13 cellular contexts compared by ENCODE assay signal in the genomic region with DNA sequence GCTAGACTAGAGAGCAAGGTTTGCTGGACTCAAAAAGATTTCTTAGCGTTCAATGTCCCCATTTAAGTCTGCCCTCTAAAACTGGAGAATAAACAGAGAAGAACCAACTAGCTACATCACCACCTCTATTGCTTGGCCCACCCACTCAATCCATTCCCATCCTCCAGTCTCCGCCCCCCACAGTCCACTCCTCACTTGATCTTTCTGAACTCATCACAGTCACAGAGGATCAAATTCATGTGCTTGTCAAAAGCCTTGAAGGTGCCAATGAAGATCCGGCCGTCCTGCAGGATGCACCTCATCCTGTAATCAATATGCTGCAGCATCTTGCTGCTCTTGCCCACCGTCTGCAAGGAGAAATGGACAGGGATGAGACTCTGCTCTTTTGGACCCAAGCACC. TPM values are rescaled to one million over a fixed set of nuclear protein-coding genes. Genes with fewer than 3 reads are reported as not detected.
DNase-seq lines count a peak whose midpoint lies in the region; ATAC-seq, FAIRE-seq and TF ChIP-seq lines count a peak whose summit lies in the region.
"Had no signal": no experiment of that assay in that cellular context is flagged by ENCODE, and none has a peak within 500 bp of the region (broad histone marks: within the 10 kb centered on the region; RNA-seq: fewer than 3 reads in every experiment).

No MANE protein-coding gene starts in this region.

- TF ChIP-seq RAD21 in A549 (conservative IDR thresholded peaks at IDR 0.05 in 1 of 2, IDR thresholded peaks at IDR 0.05 in 1 of 2): no peak

- no peak for FAIRE-seq in A549 (lab: Jason Lieb, UNC)
- FAIRE-seq: endometrium had no signal

- no peaks in the 10 kb centered on the region for H3K9me3 Mint-ChIP-seq in CD8-positive, alpha-beta T cell
- H3K9me3 Mint-ChIP-seq in activated CD4-positive, alpha-beta memory T cell treated with anti-CD3 and anti-CD28 coated beads for 36 hours: no peaks in the 10 kb centered on the region

- no peak for TF ChIP-seq CTCF in A549 (IDR thresholded peaks at IDR 0.05)
- no peak for TF ChIP-seq CTCF in CD8-positive, alpha-beta T cell (IDR thresholded peaks at IDR 0.05)
- no peak for TF ChIP-seq CTCF in gastrocnemius medialis (IDR thresholded peaks at IDR 0.05 in 4 of 5, conservative IDR thresholded peaks at IDR 0.05 in 1 of 5)
- no peak for TF ChIP-seq CTCF in dorsolateral prefrontal cortex (IDR thresholded peaks at IDR 0.05 in 54 of 56, conservative IDR thresholded peaks at IDR 0.05 in 2 of 56; ENCODE audit: low read depth in 1 of 56, partially characterized antibody in 56 of 56)

- H3K4me3 ChIP-seq in A549: no peak overlapping the region
- no peak overlapping the region for H3K4me3 ChIP-seq in CD8-positive, alpha-beta T cell (ENCODE audit: low read depth, low read length)
- peak overlapping the region; percentile 0; the same call in 1 of the 2 replicates for H3K4me3 ChIP-seq in iPS-20b (ENCODE audit: low read length)
- H3K4me3 ChIP-seq in gastrocnemius medialis: no peak overlapping the region
- no peak overlapping the region for H3K4me3 ChIP-seq in dorsolateral prefrontal cortex
- H3K4me3 ChIP-seq: ovary had no signal

- intact Hi-C loops in CD8-positive, alpha-beta T cell (cut with DNase I, micrococcal nuclease): no loop called here
- intact Hi-C loops in activated CD4-positive, alpha-beta memory T cell treated with anti-CD3 and anti-CD28 coated beads for 36 hours (cut with micrococcal nuclease): no loop called here
- intact Hi-C loops in gastrocnemius medialis (cut with DNase I; ENCODE audit: low total_unique reads) (no loop called here), dorsolateral prefrontal cortex (cut with DNase I) (no loop called here)

- 96% methylated on average over 5 of the region's 5 CpGs for WGBS in A549 (ENCODE audit: missing lambda C conversion rate)

- H3K27ac ChIP-seq in A549: no peak overlapping the region
- no peak overlapping the region for H3K27ac ChIP-seq in CD8-positive, alpha-beta T cell (ENCODE audit: low read depth, low read length)
- H3K27ac ChIP-seq in iPS-20b (ENCODE audit: low read length): no peak overlapping the region
- H3K27ac ChIP-seq in gastrocnemius medialis: no peak overlapping the region
- no peak overlapping the region for H3K27ac ChIP-seq in dorsolateral prefrontal cortex
- H3K27ac ChIP-seq in caudate nucleus (ENCODE audit: low read depth, low read length): no peak overlapping the region
- H3K27ac ChIP-seq: ovary had no signal

- TF ChIP-seq EP300 in A549 (IDR thresholded peaks at IDR 0.05): no peak

- CTCF ChIA-PET in A549 (lab: Yijun Ruan, JAX): interaction anchor here (1.2 to 6.8 kb wide), 6 partner anchors 11 to 260 kb away, joined by 3 to 52 read pairs (median 6); no protein-coding TSS in a partner anchor
- CTCF ChIA-PET in CD8-positive, alpha-beta T cell (lab: Charles Lee): interaction anchor here (0.7 to 1.4 kb wide), 3 partner anchors 11 to 57 kb away, joined by 3 to 4 read pairs (median 3); no protein-coding TSS in a partner anchor
- CTCF ChIA-PET in activated CD4-positive, alpha-beta memory T cell treated with anti-CD3 and anti-CD28 coated beads for 36 hours (lab: Charles Lee): interaction anchor here (0.6 to 5.7 kb wide), 4 partner anchors 10 to 54 kb away, joined by 3 to 36 read pairs (median 21); no protein-coding TSS in a partner anchor

- H3K4me2 ChIP-seq in A549: peak overlapping the region; percentile 71

- no peaks in the 10 kb centered on the region for H3K27me3 ChIP-seq in CD8-positive, alpha-beta T cell (ENCODE audit: insufficient read depth, low read length)
- H3K27me3 ChIP-seq in iPS-20b (ENCODE audit: insufficient read depth, low read length) (no peaks in the 10 kb centered on the region), gastrocnemius medialis (no peaks in the 10 kb centered on the region), dorsolateral prefrontal cortex (no peaks in the 10 kb centered on the region)
- H3K27me3 ChIP-seq: ovary had no signal

- peak overlapping the region; percentile 15 for H3K27ac Mint-ChIP-seq in CD8-positive, alpha-beta T cell
- peak overlapping the region; percentile 100 for H3K27ac Mint-ChIP-seq in activated CD4-positive, alpha-beta memory T cell treated with anti-CD3 and anti-CD28 coated beads for 36 hours

- DNase-seq in A549 (ENCODE audit: low read depth in 1 of 2, low spot score in 1 of 2): no peak
- DNase-seq in CD8-positive, alpha-beta T cell: no peak
- DNase-seq in activated CD4-positive, alpha-beta memory T cell treated with anti-CD3 and anti-CD28 coated beads for 36 hours: no peak
- DNase-seq in gastrocnemius medialis: no peak
- no peak for DNase-seq in dorsolateral prefrontal cortex
- DNase-seq in caudate nucleus (lab: John Stamatoyannopoulos, UW): no peak
- DNase-seq: EL, NCI-H1930, NCI-H526, ovary had no signal

- H3K4me3 Mint-ChIP-seq in CD8-positive, alpha-beta T cell: no peak overlapping the region
- H3K4me3 Mint-ChIP-seq in activated CD4-positive, alpha-beta memory T cell treated with anti-CD3 and anti-CD28 coated beads for 36 hours: peak overlapping the region; percentile 100

- no peak overlapping the region for H3K9ac ChIP-seq in iPS-20b (ENCODE audit: low read depth, low read length)

- H3K36me3 ChIP-seq in CD8-positive, alpha-beta T cell (ENCODE audit: insufficient read depth, low read length): peaks cover 51% of the 10 kb centered on the region
- H3K36me3 ChIP-seq in iPS-20b (ENCODE audit: insufficient read depth, low read depth, low read length) (peaks cover 74% of the 10 kb centered on the region), gastrocnemius medialis (peaks cover 4 to 53% of the 10 kb centered on the region in 2 donors)
- H3K36me3 ChIP-seq: ovary had no signal

- H3K36me3 Mint-ChIP-seq in CD8-positive, alpha-beta T cell: peaks cover 75% of the 10 kb centered on the region
- H3K36me3 Mint-ChIP-seq in activated CD4-positive, alpha-beta memory T cell treated with anti-CD3 and anti-CD28 coated beads for 36 hours: peaks cover 79% of the 10 kb centered on the region

- peaks cover 25% of the 10 kb centered on the region for H3K4me1 ChIP-seq in A549
- H3K4me1 ChIP-seq in CD8-positive, alpha-beta T cell (ENCODE audit: insufficient read depth, low read length): peaks cover 21% of the 10 kb centered on the region
- 0 out of 2 replicates have a peak, but pooled peaks cover 8% of the 10 kb centered on the region for H3K4me1 ChIP-seq in iPS-20b (ENCODE audit: insufficient read depth, low read length)
- peaks cover 12 to 15% of the 10 kb centered on the region in 2 donors for H3K4me1 ChIP-seq in gastrocnemius medialis

- ATAC-seq in A549 (no peak), gastrocnemius medialis (no peak), esophagus mucosa (no peak)
- no peak for ATAC-seq in CD8-positive, alpha-beta T cell

- H3K4me1 Mint-ChIP-seq in CD8-positive, alpha-beta T cell (ENCODE audit: low read depth): peaks cover 44% of the 10 kb centered on the region
- H3K4me1 Mint-ChIP-seq in activated CD4-positive, alpha-beta memory T cell treated with anti-CD3 and anti-CD28 coated beads for 36 hours (ENCODE audit: low read depth): peaks cover 45% of the 10 kb centered on the region

- H3K9me3 ChIP-seq in A549: no peaks in the 10 kb centered on the region
- no peaks in the 10 kb centered on the region for H3K9me3 ChIP-seq in CD8-positive, alpha-beta T cell (ENCODE audit: low read length)
- no peaks in the 10 kb centered on the region for H3K9me3 ChIP-seq in iPS-20b (ENCODE audit: insufficient read depth, low read depth, low read length)
- H3K9me3 ChIP-seq in gastrocnemius medialis: no peaks in the 10 kb centered on the region
- H3K9me3 ChIP-seq: ovary had no signal

- H3K27me3 Mint-ChIP-seq in CD8-positive, alpha-beta T cell (ENCODE audit: low read depth): no peaks in the 10 kb centered on the region
- no peaks in the 10 kb centered on the region for H3K27me3 Mint-ChIP-seq in activated CD4-positive, alpha-beta memory T cell treated with anti-CD3 and anti-CD28 coated beads for 36 hours

- in situ Hi-C loops in gastrocnemius medialis (cut with MboI; ENCODE audit: low sequenced_read_pairs in 4 of 4): loop anchor here in 1 of 4 donors (25.0 kb wide), 1 partner anchor 1355 kb away; a partner anchor contains a TSS

- no peak for TF ChIP-seq POLR2A in A549 (IDR thresholded peaks at IDR 0.05; ENCODE audit: low read length)
- no peak for TF ChIP-seq POLR2A in gastrocnemius medialis (IDR thresholded peaks at IDR 0.05)

- POLR2A ChIA-PET in A549 (lab: Yijun Ruan, JAX): no interaction called here
- POLR2A ChIA-PET in CD8-positive, alpha-beta T cell (lab: Charles Lee): no interaction called here
- POLR2A ChIA-PET in activated CD4-positive, alpha-beta memory T cell treated with anti-CD3 and anti-CD28 coated beads for 36 hours (lab: Charles Lee): interaction anchor here (4.0 kb wide), 1 partner anchor 8 kb away, joined by 23 read pairs; no protein-coding TSS in a partner anchor

TF ChIP-seq in A549, 52 proteins besides CTCF, POLR2A, EP300 and RAD21:
- TF ChIP-seq CEBPB (IDR thresholded peaks at IDR 0.05) (no peak), ZC3H11A (IDR thresholded peaks at IDR 0.05) (no peak)

RNA-seq across cellular contexts. Expression of a gene that starts 3.2 kb away (rescaled TPM):
- polyA plus RNA-seq in A549 (2011; rRNA removed) (486 and 557 TPM in 2 replicates), A549 (2017; fragmentation: RNase III; extraction: RNeasy Plus Mini Kit Qiagen cat#74134 plus additional on column Dnase treatment) (628 to 689 TPM (median 676 TPM) in 3 replicates)
- polyA plus RNA-seq in A549 (2012; cell fraction: cytosol; rRNA removed): 1,126 and 1,347 TPM in 2 replicates
- 904 and 1,034 TPM in 2 replicates for polyA plus RNA-seq in A549 (2012; cell fraction: nucleus; rRNA removed)
- polyA minus RNA-seq in A549 (2011; rRNA and poly(A)+ RNA removed): 228 and 233 TPM in 2 replicates
- total RNA-seq in CD8-positive, alpha-beta T cell: 100 to 1,000 TPM; 176 to 180 TPM
- total RNA-seq in activated CD4-positive, alpha-beta memory T cell treated with anti-CD3 and anti-CD28 coated beads for 36 hours: 100 to 1,000 TPM; 452 TPM
- total RNA-seq in gastrocnemius medialis (100 to 1,000 TPM; 131 to 209 (median 190) TPM), esophagus mucosa (177 TPM), dorsolateral prefrontal cortex (10 to 100 TPM; 24.3 to 63.9 (median 44.4) TPM)

RNA-seq across cellular contexts. Expression of a gene that starts 41.3 kb away (rescaled TPM):
- polyA plus RNA-seq in A549 (2011; rRNA removed) (19.0 and 20.5 TPM in 2 replicates), A549 (2017; fragmentation: RNase III; extraction: RNeasy Plus Mini Kit Qiagen cat#74134 plus additional on column Dnase treatment) (14.0 to 15.8 TPM (median 14.0 TPM) in 3 replicates)
- polyA plus RNA-seq in A549 (2012; cell fraction: cytosol; rRNA removed): 7.3 and 8.2 TPM in 2 replicates
- polyA plus RNA-seq in A549 (2012; cell fraction: nucleus; rRNA removed): 7.6 and 11.5 TPM in 2 replicates
- polyA minus RNA-seq in A549 (2011; rRNA and poly(A)+ RNA removed): 17.3 and 21.1 TPM in 2 replicates
- 1 to 10 TPM; 3.9 to 4.9 TPM for total RNA-seq in CD8-positive, alpha-beta T cell
- 1 to 10 TPM; 6.8 to 6.9 TPM for total RNA-seq in activated CD4-positive, alpha-beta memory T cell treated with anti-CD3 and anti-CD28 coated beads for 36 hours
- total RNA-seq in gastrocnemius medialis (10 to 100 TPM in 3 of 4 donors, 1 to 10 TPM in 1; 6.1 to 14.3 (median 12.7) TPM), esophagus mucosa (7.6 TPM), dorsolateral prefrontal cortex (10 to 100 TPM; 12.5 to 26.7 (median 19.8) TPM)
